1 cellular context compared by ENCODE assay signal in the genomic region with DNA sequence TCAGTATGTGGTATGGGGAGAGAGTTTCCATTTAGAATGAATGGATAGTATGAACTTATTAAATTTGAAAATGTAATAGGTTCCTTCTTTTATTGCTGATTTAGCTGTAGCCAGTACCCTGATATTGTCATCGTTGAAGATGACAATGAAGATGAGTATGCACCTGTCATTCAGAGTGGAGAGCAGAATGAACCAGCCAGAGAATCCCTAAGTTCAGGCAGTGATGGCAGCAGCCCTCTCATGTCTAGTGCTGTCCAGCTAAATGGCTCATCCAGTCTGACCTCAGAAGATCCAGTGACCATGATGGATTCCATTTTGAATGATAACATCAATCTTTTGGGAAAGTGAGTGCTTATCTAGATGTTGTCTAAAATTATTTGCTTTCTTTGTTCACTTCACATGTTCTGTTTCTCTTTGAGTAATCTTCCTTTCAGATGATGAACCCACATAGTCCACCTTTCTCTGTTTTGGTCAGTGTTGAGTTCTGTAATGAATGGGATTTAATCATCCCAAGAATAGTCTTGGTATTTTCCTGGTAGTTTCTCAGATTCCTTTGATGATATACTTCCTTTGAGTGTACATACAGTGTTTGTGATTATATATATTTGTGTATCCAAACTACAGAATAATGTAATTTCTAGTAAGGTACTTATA.
TF ChIP-seq lines count a peak whose summit lies in the region.

No MANE protein-coding gene starts in this region.

TF ChIP-seq in SK-N-SH, 30 proteins besides CTCF, POLR2A, EP300 and RAD21 (continued from another document):
- TF ChIP-seq, protein P1, sequence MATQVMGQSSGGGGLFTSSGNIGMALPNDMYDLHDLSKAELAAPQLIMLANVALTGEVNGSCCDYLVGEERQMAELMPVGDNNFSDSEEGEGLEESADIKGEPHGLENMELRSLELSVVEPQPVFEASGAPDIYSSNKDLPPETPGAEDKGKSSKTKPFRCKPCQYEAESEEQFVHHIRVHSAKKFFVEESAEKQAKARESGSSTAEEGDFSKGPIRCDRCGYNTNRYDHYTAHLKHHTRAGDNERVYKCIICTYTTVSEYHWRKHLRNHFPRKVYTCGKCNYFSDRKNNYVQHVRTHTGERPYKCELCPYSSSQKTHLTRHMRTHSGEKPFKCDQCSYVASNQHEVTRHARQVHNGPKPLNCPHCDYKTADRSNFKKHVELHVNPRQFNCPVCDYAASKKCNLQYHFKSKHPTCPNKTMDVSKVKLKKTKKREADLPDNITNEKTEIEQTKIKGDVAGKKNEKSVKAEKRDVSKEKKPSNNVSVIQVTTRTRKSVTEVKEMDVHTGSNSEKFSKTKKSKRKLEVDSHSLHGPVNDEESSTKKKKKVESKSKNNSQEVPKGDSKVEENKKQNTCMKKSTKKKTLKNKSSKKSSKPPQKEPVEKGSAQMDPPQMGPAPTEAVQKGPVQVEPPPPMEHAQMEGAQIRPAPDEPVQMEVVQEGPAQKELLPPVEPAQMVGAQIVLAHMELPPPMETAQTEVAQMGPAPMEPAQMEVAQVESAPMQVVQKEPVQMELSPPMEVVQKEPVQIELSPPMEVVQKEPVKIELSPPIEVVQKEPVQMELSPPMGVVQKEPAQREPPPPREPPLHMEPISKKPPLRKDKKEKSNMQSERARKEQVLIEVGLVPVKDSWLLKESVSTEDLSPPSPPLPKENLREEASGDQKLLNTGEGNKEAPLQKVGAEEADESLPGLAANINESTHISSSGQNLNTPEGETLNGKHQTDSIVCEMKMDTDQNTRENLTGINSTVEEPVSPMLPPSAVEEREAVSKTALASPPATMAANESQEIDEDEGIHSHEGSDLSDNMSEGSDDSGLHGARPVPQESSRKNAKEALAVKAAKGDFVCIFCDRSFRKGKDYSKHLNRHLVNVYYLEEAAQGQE (IDR thresholded peaks at IDR 0.05; ENCODE audit: low read depth, low read length), result no peak
- TF ChIP-seq MXI1 (IDR thresholded peaks at IDR 0.05; ENCODE audit: low read depth, low read length), result no peak
